In the genomic region with DNA sequence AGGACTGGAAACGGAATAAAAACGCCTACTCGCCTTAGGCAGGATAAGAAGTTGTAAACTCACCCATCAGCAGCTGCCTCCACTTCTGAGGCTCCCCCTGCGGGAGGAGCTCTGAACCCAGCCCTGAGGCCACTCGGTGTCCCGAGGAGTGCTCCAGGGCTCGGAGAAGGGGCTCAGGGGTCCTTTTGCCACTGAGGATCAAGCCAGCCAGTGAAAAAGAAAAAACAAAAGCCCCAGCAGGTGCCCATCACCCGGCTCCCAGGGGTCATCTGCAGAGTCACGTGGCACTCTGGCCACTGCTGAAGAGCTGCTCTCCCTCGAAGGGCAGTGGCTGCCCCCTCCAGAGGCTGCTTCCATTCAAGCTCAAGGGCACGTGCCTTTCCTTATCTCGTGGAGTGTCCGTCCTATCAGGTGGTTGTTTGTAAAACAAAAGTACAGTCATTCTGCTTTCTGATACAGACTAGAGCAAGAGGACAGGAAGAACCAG, we compare ENCODE assay signal across 2 cellular contexts.
TF ChIP-seq lines count a peak whose summit lies in the region.

No MANE protein-coding gene starts in this region.

TF ChIP-seq in HCT116, 20 proteins besides CTCF, POLR2A, EP300 and RAD21:
- TF ChIP-seq CEBPB (IDR thresholded peaks at IDR 0.05; ENCODE audit: low read depth) (no peak), TCF7L2 (IDR thresholded peaks at IDR 0.05; ENCODE audit: borderline replicate concordance, extremely low read depth, insufficient read depth, insufficient read length) (no peak), EGR1 (IDR thresholded peaks at IDR 0.05; ENCODE audit: low read depth) (no peak), CBX3 (IDR thresholded peaks at IDR 0.05; ENCODE audit: low read depth) (no peak), SP1 (IDR thresholded peaks at IDR 0.05; ENCODE audit: low read depth) (no peak), POLR2AphosphoS5 (IDR thresholded peaks at IDR 0.05; ENCODE audit: low read depth, low read length) (no peak), ZBTB33 (IDR thresholded peaks at IDR 0.05; ENCODE audit: extremely low read depth, insufficient replicate concordance, low read length) (no peak), ELF1 (IDR thresholded peaks at IDR 0.05; ENCODE audit: borderline replicate concordance, low read depth) (no peak), EZH2 (IDR thresholded peaks at IDR 0.05) (no peak), SIN3A (IDR thresholded peaks at IDR 0.05; ENCODE audit: low read depth) (no peak), EZH2phosphoT487 (IDR thresholded peaks at IDR 0.05; ENCODE audit: borderline replicate concordance) (no peak), YY1 (IDR thresholded peaks at IDR 0.05; ENCODE audit: extremely low read depth, insufficient replicate concordance, low read depth, low read length) (no peak), JUND (IDR thresholded peaks at IDR 0.05) (no peak), SRF (IDR thresholded peaks at IDR 0.05; ENCODE audit: low read depth) (no peak), ZFX (IDR thresholded peaks at IDR 0.05) (no peak), FOSL1 (IDR thresholded peaks at IDR 0.05; ENCODE audit: low read depth) (no peak)
- TF ChIP-seq, protein P1, sequence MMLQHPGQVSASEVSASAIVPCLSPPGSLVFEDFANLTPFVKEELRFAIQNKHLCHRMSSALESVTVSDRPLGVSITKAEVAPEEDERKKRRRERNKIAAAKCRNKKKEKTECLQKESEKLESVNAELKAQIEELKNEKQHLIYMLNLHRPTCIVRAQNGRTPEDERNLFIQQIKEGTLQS (IDR thresholded peaks at IDR 0.05), result no peak
- TF ChIP-seq, protein P2, sequence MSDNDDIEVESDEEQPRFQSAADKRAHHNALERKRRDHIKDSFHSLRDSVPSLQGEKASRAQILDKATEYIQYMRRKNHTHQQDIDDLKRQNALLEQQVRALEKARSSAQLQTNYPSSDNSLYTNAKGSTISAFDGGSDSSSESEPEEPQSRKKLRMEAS (IDR thresholded peaks at IDR 0.05), result no peak

TF ChIP-seq in K562, 482 proteins besides CTCF, POLR2A, EP300 and RAD21 (continues in another document):
- TF ChIP-seq MCM2 (IDR thresholded peaks at IDR 0.05; ENCODE audit: low read depth), result no peak
- no peak for TF ChIP-seq ZNF561 (CRISPR knock-in tag; conservative IDR thresholded peaks at IDR 0.05)
- TF ChIP-seq FIP1L1 (IDR thresholded peaks at IDR 0.05; ENCODE audit: low read depth, low read length, poor library complexity, severe bottlenecking), result no peak
- TF ChIP-seq RBFOX2 (IDR thresholded peaks at IDR 0.05; ENCODE audit: low read depth, low read length), result no peak
- TF ChIP-seq MAFG (tag; conservative IDR thresholded peaks at IDR 0.05), result 0 out of 2 replicates have a peak, but pooled peaks have one; percentile 5
- TF ChIP-seq BRF1 (IDR thresholded peaks at IDR 0.05; ENCODE audit: borderline replicate concordance, extremely low read depth, insufficient read length), result no peak
- TF ChIP-seq ZNF12 (CRISPR knock-in tag; IDR thresholded peaks at IDR 0.05), result no peak
- TF ChIP-seq ZNF511 (CRISPR knock-in tag; IDR thresholded peaks at IDR 0.05), result no peak
- TF ChIP-seq HES1 (IDR thresholded peaks at IDR 0.05; ENCODE audit: low read depth), result peak; percentile 73; the same call in 1 of the 2 replicates
- peak; percentile 32; the same call in 1 of the 2 replicates for TF ChIP-seq LEF1 (IDR thresholded peaks at IDR 0.05)
- TF ChIP-seq, protein P3, sequence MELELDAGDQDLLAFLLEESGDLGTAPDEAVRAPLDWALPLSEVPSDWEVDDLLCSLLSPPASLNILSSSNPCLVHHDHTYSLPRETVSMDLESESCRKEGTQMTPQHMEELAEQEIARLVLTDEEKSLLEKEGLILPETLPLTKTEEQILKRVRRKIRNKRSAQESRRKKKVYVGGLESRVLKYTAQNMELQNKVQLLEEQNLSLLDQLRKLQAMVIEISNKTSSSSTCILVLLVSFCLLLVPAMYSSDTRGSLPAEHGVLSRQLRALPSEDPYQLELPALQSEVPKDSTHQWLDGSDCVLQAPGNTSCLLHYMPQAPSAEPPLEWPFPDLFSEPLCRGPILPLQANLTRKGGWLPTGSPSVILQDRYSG (tag; conservative IDR thresholded peaks at IDR 0.05; ENCODE audit: low read depth), result 0 out of 2 replicates have a peak, but pooled peaks have one; percentile 42
- TF ChIP-seq CHCHD3 (CRISPR knock-in tag; IDR thresholded peaks at IDR 0.05), result no peak
- TF ChIP-seq, protein P4, sequence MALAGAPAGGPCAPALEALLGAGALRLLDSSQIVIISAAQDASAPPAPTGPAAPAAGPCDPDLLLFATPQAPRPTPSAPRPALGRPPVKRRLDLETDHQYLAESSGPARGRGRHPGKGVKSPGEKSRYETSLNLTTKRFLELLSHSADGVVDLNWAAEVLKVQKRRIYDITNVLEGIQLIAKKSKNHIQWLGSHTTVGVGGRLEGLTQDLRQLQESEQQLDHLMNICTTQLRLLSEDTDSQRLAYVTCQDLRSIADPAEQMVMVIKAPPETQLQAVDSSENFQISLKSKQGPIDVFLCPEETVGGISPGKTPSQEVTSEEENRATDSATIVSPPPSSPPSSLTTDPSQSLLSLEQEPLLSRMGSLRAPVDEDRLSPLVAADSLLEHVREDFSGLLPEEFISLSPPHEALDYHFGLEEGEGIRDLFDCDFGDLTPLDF (CRISPR knock-in tag; IDR thresholded peaks at IDR 0.05), result no peak
- no peak for TF ChIP-seq MIER1 (IDR thresholded peaks at IDR 0.05; ENCODE audit: low read depth)
- TF ChIP-seq, protein P2 (CRISPR knock-in tag; IDR thresholded peaks at IDR 0.05), result peak; percentile 71
- TF ChIP-seq ZNF57 (CRISPR knock-in tag; IDR thresholded peaks at IDR 0.05), result no peak
- TF ChIP-seq CCNT2 (IDR thresholded peaks at IDR 0.05; ENCODE audit: borderline replicate concordance, extremely low read depth, insufficient read length, low read depth, low read length), result no peak
- TF ChIP-seq, protein P5, sequence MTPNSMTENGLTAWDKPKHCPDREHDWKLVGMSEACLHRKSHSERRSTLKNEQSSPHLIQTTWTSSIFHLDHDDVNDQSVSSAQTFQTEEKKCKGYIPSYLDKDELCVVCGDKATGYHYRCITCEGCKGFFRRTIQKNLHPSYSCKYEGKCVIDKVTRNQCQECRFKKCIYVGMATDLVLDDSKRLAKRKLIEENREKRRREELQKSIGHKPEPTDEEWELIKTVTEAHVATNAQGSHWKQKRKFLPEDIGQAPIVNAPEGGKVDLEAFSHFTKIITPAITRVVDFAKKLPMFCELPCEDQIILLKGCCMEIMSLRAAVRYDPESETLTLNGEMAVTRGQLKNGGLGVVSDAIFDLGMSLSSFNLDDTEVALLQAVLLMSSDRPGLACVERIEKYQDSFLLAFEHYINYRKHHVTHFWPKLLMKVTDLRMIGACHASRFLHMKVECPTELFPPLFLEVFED (CRISPR knock-in tag; conservative IDR thresholded peaks at IDR 0.05), result no peak
- TF ChIP-seq ARNT (IDR thresholded peaks at IDR 0.05), result no peak
- TF ChIP-seq CBX3 (IDR thresholded peaks at IDR 0.05; ENCODE audit: borderline replicate concordance in 1 of 2, low read length in 2 of 2), result 0 out of 3 replicates have a peak, but pooled peaks of 1 of the 2 experiments have one; percentile 56
- TF ChIP-seq ATF1 (CRISPR knock-in tag; IDR thresholded peaks at IDR 0.05), result no peak
- TF ChIP-seq ATF1 (tag; IDR thresholded peaks at IDR 0.05), result peak; percentile 42
- TF ChIP-seq CHD4 (IDR thresholded peaks at IDR 0.05; ENCODE audit: insufficient read depth, insufficient replicate concordance, low read depth, low read length, poor library complexity, severe bottlenecking), result no peak
- TF ChIP-seq ZSCAN32 (CRISPR knock-in tag; IDR thresholded peaks at IDR 0.05), result no peak
- TF ChIP-seq ZNF589 (CRISPR knock-in tag; IDR thresholded peaks at IDR 0.05; ENCODE audit: low read depth), result peak; percentile 39; the same call in 1 of the 2 replicates
- TF ChIP-seq KDM5B (IDR thresholded peaks at IDR 0.05; ENCODE audit: insufficient replicate concordance, low read depth, low read length), result no peak
- TF ChIP-seq ZNF253 (CRISPR knock-in tag; conservative IDR thresholded peaks at IDR 0.05), result no peak
- TF ChIP-seq ZNF436 (CRISPR knock-in tag; IDR thresholded peaks at IDR 0.05), result no peak
- no peak for TF ChIP-seq RB1 (IDR thresholded peaks at IDR 0.05; ENCODE audit: low read depth)
- TF ChIP-seq FOXO4 (CRISPR knock-in tag; IDR thresholded peaks at IDR 0.05), result no peak
- peak; percentile 63; the same call in 1 of the 2 replicates for TF ChIP-seq TOE1 (IDR thresholded peaks at IDR 0.05; ENCODE audit: borderline replicate concordance)
- no peak for TF ChIP-seq TOE1 (CRISPR knock-in tag; IDR thresholded peaks at IDR 0.05; ENCODE audit: borderline replicate concordance, low read depth)
- TF ChIP-seq CAMTA2 (CRISPR knock-in tag; conservative IDR thresholded peaks at IDR 0.05), result no peak
- TF ChIP-seq TCF7 (IDR thresholded peaks at IDR 0.05; ENCODE audit: borderline replicate concordance), result no peak
- no peak for TF ChIP-seq ZNF766 (CRISPR knock-in tag; conservative IDR thresholded peaks at IDR 0.05)
- TF ChIP-seq RNF219 (CRISPR knock-in tag; IDR thresholded peaks at IDR 0.05), result no peak
- no peak for TF ChIP-seq SLC30A9 (CRISPR knock-in tag; IDR thresholded peaks at IDR 0.05)
- no peak for TF ChIP-seq DDX20 (tag; IDR thresholded peaks at IDR 0.05; ENCODE audit: low read depth)
- no peak for TF ChIP-seq NR2C1 (IDR thresholded peaks at IDR 0.05)
- 0 out of 2 replicates have a peak, but pooled peaks have one; percentile 26 for TF ChIP-seq NR2C1 (tag; IDR thresholded peaks at IDR 0.05)
- no peak for TF ChIP-seq ZNF133 (CRISPR knock-in tag; IDR thresholded peaks at IDR 0.05)
- no peak for TF ChIP-seq ZNF143 (CRISPR knock-in tag; IDR thresholded peaks at IDR 0.05)
- TF ChIP-seq, protein P6, sequence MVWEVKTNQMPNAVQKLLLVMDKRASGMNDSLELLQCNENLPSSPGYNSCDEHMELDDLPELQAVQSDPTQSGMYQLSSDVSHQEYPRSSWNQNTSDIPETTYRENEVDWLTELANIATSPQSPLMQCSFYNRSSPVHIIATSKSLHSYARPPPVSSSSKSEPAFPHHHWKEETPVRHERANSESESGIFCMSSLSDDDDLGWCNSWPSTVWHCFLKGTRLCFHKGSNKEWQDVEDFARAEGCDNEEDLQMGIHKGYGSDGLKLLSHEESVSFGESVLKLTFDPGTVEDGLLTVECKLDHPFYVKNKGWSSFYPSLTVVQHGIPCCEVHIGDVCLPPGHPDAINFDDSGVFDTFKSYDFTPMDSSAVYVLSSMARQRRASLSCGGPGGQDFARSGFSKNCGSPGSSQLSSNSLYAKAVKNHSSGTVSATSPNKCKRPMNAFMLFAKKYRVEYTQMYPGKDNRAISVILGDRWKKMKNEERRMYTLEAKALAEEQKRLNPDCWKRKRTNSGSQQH (CRISPR knock-in tag; IDR thresholded peaks at IDR 0.05), result no peak
- TF ChIP-seq FOXP1 (CRISPR knock-in tag; IDR thresholded peaks at IDR 0.05), result no peak
- no peak for TF ChIP-seq PTBP1 (IDR thresholded peaks at IDR 0.05; ENCODE audit: low read depth, low read length)
- 0 out of 2 replicates have a peak, but pooled peaks have one; percentile 7 for TF ChIP-seq SMC3 (conservative IDR thresholded peaks at IDR 0.05; ENCODE audit: insufficient read depth, low read depth, low read length)
- TF ChIP-seq, protein P7, sequence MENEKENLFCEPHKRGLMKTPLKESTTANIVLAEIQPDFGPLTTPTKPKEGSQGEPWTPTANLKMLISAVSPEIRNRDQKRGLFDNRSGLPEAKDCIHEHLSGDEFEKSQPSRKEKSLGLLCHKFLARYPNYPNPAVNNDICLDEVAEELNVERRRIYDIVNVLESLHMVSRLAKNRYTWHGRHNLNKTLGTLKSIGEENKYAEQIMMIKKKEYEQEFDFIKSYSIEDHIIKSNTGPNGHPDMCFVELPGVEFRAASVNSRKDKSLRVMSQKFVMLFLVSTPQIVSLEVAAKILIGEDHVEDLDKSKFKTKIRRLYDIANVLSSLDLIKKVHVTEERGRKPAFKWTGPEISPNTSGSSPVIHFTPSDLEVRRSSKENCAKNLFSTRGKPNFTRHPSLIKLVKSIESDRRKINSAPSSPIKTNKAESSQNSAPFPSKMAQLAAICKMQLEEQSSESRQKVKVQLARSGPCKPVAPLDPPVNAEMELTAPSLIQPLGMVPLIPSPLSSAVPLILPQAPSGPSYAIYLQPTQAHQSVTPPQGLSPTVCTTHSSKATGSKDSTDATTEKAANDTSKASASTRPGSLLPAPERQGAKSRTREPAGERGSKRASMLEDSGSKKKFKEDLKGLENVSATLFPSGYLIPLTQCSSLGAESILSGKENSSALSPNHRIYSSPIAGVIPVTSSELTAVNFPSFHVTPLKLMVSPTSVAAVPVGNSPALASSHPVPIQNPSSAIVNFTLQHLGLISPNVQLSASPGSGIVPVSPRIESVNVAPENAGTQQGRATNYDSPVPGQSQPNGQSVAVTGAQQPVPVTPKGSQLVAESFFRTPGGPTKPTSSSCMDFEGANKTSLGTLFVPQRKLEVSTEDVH (IDR thresholded peaks at IDR 0.05; ENCODE audit: low read depth, partially characterized antibody), result no peak
